20 cellular contexts compared by ENCODE assay signal in genomic region chr17:75820411-75821080, GRCh38. TPM values are rescaled to one million over a fixed set of nuclear protein-coding genes. Genes with fewer than 3 reads are reported as not detected.
"Had no signal": no experiment of that assay in that cellular context is flagged by ENCODE, and none has a peak within 500 bp of the region (broad histone marks: within the 10 kb centered on the region; RNA-seq: fewer than 3 reads in every experiment).

No MANE protein-coding gene starts in this region.

- H3K9me3 Mint-ChIP-seq: activated CD4-positive, alpha-beta memory T cell treated with anti-CD3 and anti-CD28 coated beads for 36 hours; activated naive CD4-positive, alpha-beta T cell treated with anti-CD3 and anti-CD28 coated beads, Interleukin-2, amount 50 U/mL, for 24 hours; nephron had no signal

- H3K9me3 ChIP-seq: body of pancreas, SJSA1, stomach, testis had no signal

- H3K4me3 Mint-ChIP-seq: activated CD4-positive, alpha-beta memory T cell treated with anti-CD3 and anti-CD28 coated beads for 36 hours; activated naive CD4-positive, alpha-beta T cell treated with anti-CD3 and anti-CD28 coated beads, Interleukin-2, amount 50 U/mL, for 24 hours; nephron had no signal

- H3K27me3 Mint-ChIP-seq: activated CD4-positive, alpha-beta memory T cell treated with anti-CD3 and anti-CD28 coated beads for 36 hours; activated naive CD4-positive, alpha-beta T cell treated with anti-CD3 and anti-CD28 coated beads, Interleukin-2, amount 50 U/mL, for 24 hours had no signal

- ATAC-seq: activated CD4-positive, CD25-positive, alpha-beta regulatory T cell treated with anti-CD3 and anti-CD28 coated beads, Interleukin-2, amount 50 U/mL, for 24 hours; body of pancreas had no signal

- H3K4me1 ChIP-seq: SJSA1 had no signal

- H3K4me3 ChIP-seq: body of pancreas, SJSA1, skin epidermis, stomach, testis had no signal

- DNase-seq: activated CD4-positive, alpha-beta memory T cell treated with anti-CD3 and anti-CD28 coated beads for 36 hours; activated CD8-positive, alpha-beta memory T cell treated with anti-CD3 and anti-CD28 coated beads, Interleukin-2, amount 50 U/mL, for 4 hours; amygdala; body of pancreas; central memory CD4-positive, alpha-beta T cell; effector CD8-positive, alpha-beta T cell; foreskin melanocyte; mesendoderm; nucleus accumbens; stimulated activated CD4-positive, alpha-beta T cell treated with anti-CD3 and anti-CD28 coated beads, Interleukin-4, amount 100 ng/mL, for 4 hours; stimulated activated CD8-positive, alpha-beta memory T cell treated with anti-CD3 and anti-CD28 coated beads, Interleukin-4, amount 100 ng/mL, for 48 hours; stomach; T-helper 9 cell; testis had no signal

- H3K27me3 ChIP-seq: body of pancreas, SJSA1, stomach, testis had no signal

- H3K27ac ChIP-seq: epithelial cell of prostate, SJSA1, testis had no signal

RNA-seq across cellular contexts. Expression of gene UNC13D, which starts 23.7 kb away (rescaled TPM):
- total RNA-seq: SJSA1 had no signal
